In genomic region chr10:17847586-17848296, GRCh38 we compare ENCODE assay signal across 8 cellular contexts. TPM values are rescaled to one million over a fixed set of nuclear protein-coding genes. Genes with fewer than 3 reads are reported as not detected.
A peak's percentile ranks its signal among the peaks of the same experiment; 100 is the strongest.
DNase-seq lines count a peak whose midpoint lies in the region; ATAC-seq and TF ChIP-seq lines count a peak whose summit lies in the region.

No MANE protein-coding gene starts in this region.

- H3K9me3 ChIP-seq in fibroblast of lung (ENCODE audit: control insufficient read depth, insufficient read depth, low read depth, low read length) (no peaks in the 10 kb centered on the region), esophagus squamous epithelium (no peaks in the 10 kb centered on the region)

- no peaks in the 10 kb centered on the region for H3K9me3 Mint-ChIP-seq in stimulated activated effector memory CD8-positive, alpha-beta T cell treated with anti-CD3 and anti-CD28 coated beads, Interleukin-12 subunit alpha, Interleukin-12 subunit beta, amount 100 ng/mL, for 72 hours

- no peak overlapping the region for H3K4me3 Mint-ChIP-seq in stimulated activated effector memory CD8-positive, alpha-beta T cell treated with anti-CD3 and anti-CD28 coated beads, Interleukin-12 subunit alpha, Interleukin-12 subunit beta, amount 100 ng/mL, for 72 hours

- H3K4me1 ChIP-seq in fibroblast of lung (ENCODE audit: control insufficient read depth, extremely low read depth, insufficient read depth, low read length) (no peaks in the 10 kb centered on the region), esophagus squamous epithelium (no peaks in the 10 kb centered on the region)

- H3K27me3 ChIP-seq in fibroblast of lung (ENCODE audit: control insufficient read depth, insufficient read depth, low read length) (no peaks in the 10 kb centered on the region), esophagus squamous epithelium (no peaks in the 10 kb centered on the region)

- DNase-seq in NOMO-1 treated with DMSO at 0.1 percent for 48 hours (lab: John Stamatoyannopoulos, UW; ENCODE audit: unreplicated experiment) (peak; percentile 15), NOMO-1 treated with dmso at 0.1 percent for 144 hours (lab: John Stamatoyannopoulos, UW; ENCODE audit: unreplicated experiment) (no peak), NK-92 (lab: John Stamatoyannopoulos, UW; ENCODE audit: unreplicated experiment) (peak; percentile 2), fibroblast of lung (ENCODE audit: low read depth in 2 of 2) (peak; percentile 13 to 51), esophagus squamous epithelium (lab: John Stamatoyannopoulos, UW) (no peak), NCI-H526 treated with DMSO at 0.1 percent for 48 hours (lab: John Stamatoyannopoulos, UW) (no peak)
- no peak for DNase-seq in stimulated activated effector memory CD8-positive, alpha-beta T cell treated with anti-CD3 and anti-CD28 coated beads, Interleukin-12 subunit alpha, Interleukin-12 subunit beta, amount 100 ng/mL, for 72 hours (ENCODE audit: low spot score in 2 of 2)

- no peak overlapping the region for H3K27ac Mint-ChIP-seq in stimulated activated effector memory CD8-positive, alpha-beta T cell treated with anti-CD3 and anti-CD28 coated beads, Interleukin-12 subunit alpha, Interleukin-12 subunit beta, amount 100 ng/mL, for 72 hours

- peak; percentile 65 for ATAC-seq in stimulated activated effector memory CD8-positive, alpha-beta T cell treated with anti-CD3 and anti-CD28 coated beads, Interleukin-12 subunit alpha, Interleukin-12 subunit beta, amount 100 ng/mL, for 72 hours
- no peak for ATAC-seq in HG02798 (IDR thresholded peaks at IDR 0.05; ENCODE audit: poor library complexity, unreplicated experiment)

- H3K4me2 ChIP-seq in fibroblast of lung (ENCODE audit: extremely low read depth, insufficient read depth, low read length): no peak overlapping the region

- 51 to 58% methylated on average over 5 of the region's 5 CpGs for WGBS in esophagus squamous epithelium, 2 donors

- intact Hi-C loops in esophagus squamous epithelium (cut with DNase I): no loop called here

- no peak for TF ChIP-seq POLR2A in esophagus squamous epithelium (IDR thresholded peaks at IDR 0.05)

- H4K20me1 ChIP-seq in fibroblast of lung (ENCODE audit: control insufficient read depth, extremely low read depth, insufficient read depth, low read length): no peaks in the 10 kb centered on the region

- peak overlapping the region; percentile 9 for H2AFZ ChIP-seq in fibroblast of lung (ENCODE audit: low read length)

- no peaks in the 10 kb centered on the region for H3K36me3 Mint-ChIP-seq in stimulated activated effector memory CD8-positive, alpha-beta T cell treated with anti-CD3 and anti-CD28 coated beads, Interleukin-12 subunit alpha, Interleukin-12 subunit beta, amount 100 ng/mL, for 72 hours

- no peak overlapping the region for H3K9ac ChIP-seq in fibroblast of lung (ENCODE audit: insufficient read depth, low read length)

- no peak overlapping the region for H3K27ac ChIP-seq in fibroblast of lung (ENCODE audit: insufficient read depth, low read length)
- no peak overlapping the region for H3K27ac ChIP-seq in esophagus squamous epithelium

- H3K4me3 ChIP-seq in fibroblast of lung (replicated peaks in 1 of 4; ENCODE audit: control extremely low read depth in 1 of 4, insufficient read depth in 1 of 4, low read depth in 3 of 4, low read length in 4 of 4) (no peak overlapping the region), esophagus squamous epithelium (no peak overlapping the region)

- TF ChIP-seq CTCF in fibroblast of lung (conservative IDR thresholded peaks at IDR 0.05 in 1 of 2, IDR thresholded peaks at IDR 0.05 in 1 of 2; ENCODE audit: low read depth in 1 of 2, low read length in 2 of 2): peak; percentile 42 to 44
- peak in 3 of 6 experiments; percentile 15 to 43 (median 23) for TF ChIP-seq CTCF in esophagus squamous epithelium (IDR thresholded peaks at IDR 0.05)

- no peaks in the 10 kb centered on the region for H3K4me1 Mint-ChIP-seq in stimulated activated effector memory CD8-positive, alpha-beta T cell treated with anti-CD3 and anti-CD28 coated beads, Interleukin-12 subunit alpha, Interleukin-12 subunit beta, amount 100 ng/mL, for 72 hours

- H3K79me2 ChIP-seq in fibroblast of lung (ENCODE audit: control insufficient read depth, insufficient read depth, low read length): no peaks in the 10 kb centered on the region

- no peaks in the 10 kb centered on the region for H3K36me3 ChIP-seq in fibroblast of lung (ENCODE audit: control insufficient read depth, insufficient read depth, low read length)
- no peaks in the 10 kb centered on the region for H3K36me3 ChIP-seq in esophagus squamous epithelium

RNA-seq across cellular contexts. Expression of gene MRC1, which starts 38.6 kb away (rescaled TPM):
- total RNA-seq in fibroblast of lung: under 0.01 TPM in 1 of 2 replicates, not detected in the other
- polyA plus RNA-seq in fibroblast of lung: 0.01 TPM in 2 replicates
- not detected in 2 replicates for polyA plus RNA-seq in fibroblast of lung (2012)
- not detected in 2 replicates for polyA minus RNA-seq in fibroblast of lung (ENCODE audit: low replicate concordance)
- total RNA-seq in esophagus squamous epithelium: 10 to 100 TPM in 2 of 4 donors, 1 to 10 TPM in 1, under 1 TPM in 1; 0.42 to 43.1 (median 15.1) TPM

Comparison
In these comparisons a context has a peak if more than half of its experiments do, and no peak if none do; other contexts are left out.
1. DNase-seq: peak in NOMO-1 treated with DMSO at 0.1 percent for 48 hours (single experiment), NK-92 (single experiment) and fibroblast of lung (2 of 2); none in NOMO-1 treated with dmso at 0.1 percent for 144 hours (single experiment), stimulated activated effector memory CD8-positive, alpha-beta T cell treated with anti-CD3 and anti-CD28 coated beads, Interleukin-12 subunit alpha, Interleukin-12 subunit beta, amount 100 ng/mL, for 72 hours (0 of 2), esophagus squamous epithelium (single experiment) and NCI-H526 treated with DMSO at 0.1 percent for 48 hours (single experiment).